In genomic region chr10:132360766-132361447, GRCh38 we compare ENCODE assay signal across 9 cellular contexts. TPM values are rescaled to one million over a fixed set of nuclear protein-coding genes. Genes with fewer than 3 reads are reported as not detected.
DNase-seq lines count a peak whose midpoint lies in the region; ATAC-seq and TF ChIP-seq lines count a peak whose summit lies in the region.
"Had no signal": no experiment of that assay in that cellular context is flagged by ENCODE, and none has a peak within 500 bp of the region (broad histone marks: within the 10 kb centered on the region; RNA-seq: fewer than 3 reads in every experiment).

No MANE protein-coding gene starts in this region.

- peaks cover 12% of the 10 kb centered on the region for H3K36me3 Mint-ChIP-seq in glutamatergic neuron (ENCODE audit: unreplicated experiment)

- peaks cover 4% of the 10 kb centered on the region for H3K9me3 Mint-ChIP-seq in glutamatergic neuron (ENCODE audit: unreplicated experiment)
- H3K9me3 Mint-ChIP-seq: T-cell had no signal

- no peaks in the 10 kb centered on the region for H3K4me1 Mint-ChIP-seq in glutamatergic neuron (ENCODE audit: low read depth, unreplicated experiment)
- H3K4me1 Mint-ChIP-seq: T-cell had no signal

- no peak overlapping the region for H3K4me3 Mint-ChIP-seq in glutamatergic neuron (ENCODE audit: unreplicated experiment)
- H3K4me3 Mint-ChIP-seq: T-cell had no signal

- H3K27ac Mint-ChIP-seq in glutamatergic neuron (ENCODE audit: unreplicated experiment): peak overlapping the region; percentile 59
- H3K27ac Mint-ChIP-seq: T-cell had no signal

- peak; percentile 37 for DNase-seq in DMS53 (lab: John Stamatoyannopoulos, UW)
- DNase-seq in DMS53 treated with DMSO at 0.1 percent for 48 hours (lab: John Stamatoyannopoulos, UW; ENCODE audit: unreplicated experiment): no peak
- DNase-seq in activated CD4-positive, alpha-beta T cell treated with anti-CD3 and anti-CD28 coated beads, Interleukin-2, amount 50 U/mL, for 48 hours: peak; percentile 49 to 58
- no peak for DNase-seq in glutamatergic neuron
- peak; percentile 63 for DNase-seq in stimulated activated CD4-positive, alpha-beta T cell treated with anti-CD3 and anti-CD28 coated beads, Interleukin-15, amount 100 ng/mL, for 24 hours
- no peak for DNase-seq in EL

- TF ChIP-seq CTCF in glutamatergic neuron (IDR thresholded peaks at IDR 0.05; ENCODE audit: partially characterized antibody, unreplicated experiment): peak; percentile 55

- H3K27me3 Mint-ChIP-seq in glutamatergic neuron (ENCODE audit: unreplicated experiment): peaks cover 5% of the 10 kb centered on the region
- H3K27me3 Mint-ChIP-seq: T-cell had no signal

- no peak for ATAC-seq in HG03039 (IDR thresholded peaks at IDR 0.05; ENCODE audit: unreplicated experiment)
- no peak for ATAC-seq in GM21786 (IDR thresholded peaks at IDR 0.05; ENCODE audit: unreplicated experiment)

RNA-seq across cellular contexts. Expression of gene LRRC27, which starts 28.9 kb away (rescaled TPM):
- 13.8 TPM for total RNA-seq in glutamatergic neuron (ENCODE audit: unreplicated experiment)

RNA-seq across cellular contexts. Expression of gene PWWP2B, which starts 36.1 kb away (rescaled TPM):
- total RNA-seq in glutamatergic neuron (ENCODE audit: unreplicated experiment): 49.4 TPM

RNA-seq across cellular contexts. Expression of gene STK32C, which starts 53.2 kb away (rescaled TPM):
- 69.2 TPM for total RNA-seq in glutamatergic neuron (ENCODE audit: unreplicated experiment)

Comparison
In these comparisons a context has a peak if more than half of its experiments do, and no peak if none do; other contexts are left out.
1. DNase-seq: peak in DMS53 (single experiment), activated CD4-positive, alpha-beta T cell treated with anti-CD3 and anti-CD28 coated beads, Interleukin-2, amount 50 U/mL, for 48 hours (2 of 2) and stimulated activated CD4-positive, alpha-beta T cell treated with anti-CD3 and anti-CD28 coated beads, Interleukin-15, amount 100 ng/mL, for 24 hours (single experiment); none in DMS53 treated with DMSO at 0.1 percent for 48 hours (single experiment), glutamatergic neuron (single experiment) and EL (single experiment).